In genomic region chr2:27320958-27321543, GRCh38 we compare ENCODE assay signal across 1 cellular context.
A peak's percentile ranks its signal among the peaks of the same experiment; 100 is the strongest.
TF ChIP-seq lines count a peak whose summit lies in the region.

No MANE protein-coding gene starts in this region.

TF ChIP-seq in K562, 482 proteins besides CTCF, POLR2A, EP300 and RAD21 (continued from another document and continues in another):
- TF ChIP-seq ZNF76 (CRISPR knock-in tag; IDR thresholded peaks at IDR 0.05; ENCODE audit: borderline replicate concordance): no peak
- TF ChIP-seq NCOA2 (IDR thresholded peaks at IDR 0.05; ENCODE audit: partially characterized antibody in 2 of 2): no peak
- TF ChIP-seq SMAD4 (CRISPR knock-in tag; conservative IDR thresholded peaks at IDR 0.05): 0 out of 2 replicates have a peak, but pooled peaks have one; percentile 39
- no peak for TF ChIP-seq BRCA1 (IDR thresholded peaks at IDR 0.05)
- no peak for TF ChIP-seq BRCA1 (CRISPR knock-in tag; IDR thresholded peaks at IDR 0.05)
- no peak for TF ChIP-seq FUS (optimal IDR thresholded peaks at IDR 0.05; ENCODE audit: low read depth, low read length)
- TF ChIP-seq EZH2 (IDR thresholded peaks at IDR 0.05; ENCODE audit: borderline replicate concordance, low read depth, low read length): no peak
- TF ChIP-seq HNRNPH1 (optimal IDR thresholded peaks at IDR 0.05; ENCODE audit: low read depth, low read length): no peak
- no peak for TF ChIP-seq SRSF7 (optimal IDR thresholded peaks at IDR 0.05; ENCODE audit: low read depth, low read length)
- TF ChIP-seq RFX7 (CRISPR knock-in tag; IDR thresholded peaks at IDR 0.05): no peak
- TF ChIP-seq SNAPC5 (CRISPR knock-in tag; IDR thresholded peaks at IDR 0.05): no peak
- peak; percentile 31 to 55; a peak in 3 of 4 replicates for TF ChIP-seq NRF1 (conservative IDR thresholded peaks at IDR 0.05 in 1 of 2, IDR thresholded peaks at IDR 0.05 in 1 of 2)
- no peak for TF ChIP-seq U2AF2 (optimal IDR thresholded peaks at IDR 0.05; ENCODE audit: low read depth, low read length)
- TF ChIP-seq PRMT5 (CRISPR knock-in tag; IDR thresholded peaks at IDR 0.05): no peak
- no peak for TF ChIP-seq ZNF655 (CRISPR knock-in tag; IDR thresholded peaks at IDR 0.05)
- TF ChIP-seq FOS (IDR thresholded peaks at IDR 0.05; ENCODE audit: extremely low read depth, insufficient read length): peak; percentile 84
- TF ChIP-seq NR3C1 (CRISPR knock-in tag; IDR thresholded peaks at IDR 0.05): no peak
- no peak for TF ChIP-seq ZNF165 (CRISPR knock-in tag; IDR thresholded peaks at IDR 0.05; ENCODE audit: borderline replicate concordance)
- no peak for TF ChIP-seq ZNF174 (CRISPR knock-in tag; IDR thresholded peaks at IDR 0.05)
- TF ChIP-seq MGA (IDR thresholded peaks at IDR 0.05): no peak
- no peak for TF ChIP-seq TEAD4 (IDR thresholded peaks at IDR 0.05; ENCODE audit: low read length)
- no peak for TF ChIP-seq TEAD4 (CRISPR knock-in tag; IDR thresholded peaks at IDR 0.05; ENCODE audit: borderline replicate concordance)
- no peak for TF ChIP-seq CCNT2 (IDR thresholded peaks at IDR 0.05; ENCODE audit: borderline replicate concordance, extremely low read depth, insufficient read length, low read depth, low read length)
- no peak for TF ChIP-seq PML (IDR thresholded peaks at IDR 0.05; ENCODE audit: low read length)
- no peak for TF ChIP-seq ESRRB (CRISPR knock-in tag; IDR thresholded peaks at IDR 0.05; ENCODE audit: borderline replicate concordance)
- TF ChIP-seq SMAD3 (CRISPR knock-in tag; conservative IDR thresholded peaks at IDR 0.05): no peak
- TF ChIP-seq MLX (CRISPR knock-in tag; conservative IDR thresholded peaks at IDR 0.05): no peak
- 0 out of 2 replicates have a peak, but pooled peaks have one; percentile 33 for TF ChIP-seq NBN (IDR thresholded peaks at IDR 0.05; ENCODE audit: low read depth)
- TF ChIP-seq ZNF311 (CRISPR knock-in tag; IDR thresholded peaks at IDR 0.05): no peak
- no peak for TF ChIP-seq ZNF449 (CRISPR knock-in tag; IDR thresholded peaks at IDR 0.05)
- TF ChIP-seq SMARCC2 (IDR thresholded peaks at IDR 0.05; ENCODE audit: low read depth): peak; percentile 81
- no peak for TF ChIP-seq TCF15 (CRISPR knock-in tag; IDR thresholded peaks at IDR 0.05)
- no peak for TF ChIP-seq MEF2D (tag; conservative IDR thresholded peaks at IDR 0.05; ENCODE audit: low read depth)
- TF ChIP-seq CBX8 (IDR thresholded peaks at IDR 0.05; ENCODE audit: borderline replicate concordance, extremely low read depth, low read depth, low read length, poor library complexity, severe bottlenecking): no peak
- no peak for TF ChIP-seq HNRNPL (IDR thresholded peaks at IDR 0.05; ENCODE audit: low read depth, low read length)
- peak; percentile 54 for TF ChIP-seq NEUROD1 (IDR thresholded peaks at IDR 0.05; ENCODE audit: borderline replicate concordance, low read depth, low read length, partially characterized antibody)
- no peak for TF ChIP-seq ZNF57 (CRISPR knock-in tag; IDR thresholded peaks at IDR 0.05)
- TF ChIP-seq THAP12 (CRISPR knock-in tag; IDR thresholded peaks at IDR 0.05): no peak
- TF ChIP-seq MEF2A (IDR thresholded peaks at IDR 0.05; ENCODE audit: control insufficient read depth, low read depth, low read length): no peak
- peak; percentile 77; the same call in 1 of the 2 replicates for TF ChIP-seq XRCC5 (IDR thresholded peaks at IDR 0.05; ENCODE audit: low read depth, low read length)
- TF ChIP-seq BCLAF1 (IDR thresholded peaks at IDR 0.05; ENCODE audit: borderline replicate concordance in 1 of 2, control insufficient read depth in 1 of 2, low read depth in 2 of 2, low read length in 1 of 2): no peak
